8 cellular contexts compared by ENCODE assay signal in the genomic region with DNA sequence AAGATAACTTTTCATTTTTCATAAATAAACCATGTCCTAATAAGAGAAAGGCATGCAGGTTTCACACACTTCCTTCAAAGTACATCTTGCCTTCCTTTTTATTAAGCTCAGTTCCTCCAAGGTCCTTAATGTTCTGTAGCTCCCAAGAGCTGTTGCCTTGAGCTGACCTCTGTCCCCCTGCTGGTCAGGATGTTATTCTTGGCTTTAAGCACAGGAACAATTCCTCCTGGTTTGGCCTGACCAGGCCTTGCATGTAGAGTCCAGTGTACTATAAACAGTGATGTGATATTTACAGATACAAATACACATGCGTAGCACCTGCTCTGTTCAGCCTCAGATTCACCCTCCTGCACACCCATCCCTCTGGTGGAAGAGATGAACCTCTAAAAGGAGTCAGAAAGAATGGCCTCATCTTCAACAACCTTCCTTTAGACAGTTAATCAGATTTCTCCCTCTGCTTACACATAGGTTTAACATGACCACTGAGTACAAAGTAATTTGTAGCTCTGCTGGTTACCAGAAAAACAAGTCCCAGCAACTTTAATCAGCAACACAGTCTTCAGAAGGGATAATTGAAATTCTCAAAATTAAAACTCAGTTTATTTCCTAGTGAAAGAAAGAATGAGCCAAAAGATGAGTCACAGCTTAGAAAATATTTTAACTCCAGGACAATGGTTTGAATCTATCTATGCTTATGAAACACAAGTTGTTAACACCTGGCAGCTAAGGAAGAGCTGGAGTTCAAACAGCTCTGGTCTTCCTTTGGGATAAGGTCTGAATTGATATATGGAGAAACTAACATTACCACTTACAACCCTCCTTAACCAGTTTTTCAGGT. TPM values are rescaled to one million over a fixed set of nuclear protein-coding genes. Genes with fewer than 3 reads are reported as not detected.
DNase-seq lines count a peak whose midpoint lies in the region; ATAC-seq, FAIRE-seq and TF ChIP-seq lines count a peak whose summit lies in the region.

No MANE protein-coding gene starts in this region.

- no peaks in the 10 kb centered on the region for H3K27me3 Mint-ChIP-seq in activated naive CD8-positive, alpha-beta T cell treated with anti-CD3 and anti-CD28 coated beads, Interleukin-2, amount 50 U/mL, for 24 hours

- no peaks in the 10 kb centered on the region; a peak in 1 of 5 replicates for H3K4me1 ChIP-seq in K562 (replicated peaks in 1 of 2; ENCODE audit: control insufficient read depth in 2 of 2, insufficient read depth in 2 of 2, low read length in 2 of 2)

- no peaks in the 10 kb centered on the region for H3K9me3 Mint-ChIP-seq in activated naive CD8-positive, alpha-beta T cell treated with anti-CD3 and anti-CD28 coated beads, Interleukin-2, amount 50 U/mL, for 24 hours

- H3K79me2 ChIP-seq in K562 (ENCODE audit: control insufficient read depth, insufficient read depth, low read length) = peaks cover 7% of the 10 kb centered on the region; the same call in 1 of the 3 replicates

- no peak overlapping the region for H2AFZ ChIP-seq in K562 (ENCODE audit: low read depth, low read length)

- in situ Hi-C loops in K562 (cut with MboI) = no loop called here

- ATAC-seq in K562 (peak; percentile 96), HG02852 (IDR thresholded peaks at IDR 0.05; ENCODE audit: unreplicated experiment) (no peak)
- no peak for ATAC-seq in activated naive CD8-positive, alpha-beta T cell treated with anti-CD3 and anti-CD28 coated beads, Interleukin-2, amount 50 U/mL, for 24 hours

- H3K9me3 ChIP-seq in K562 (replicated peaks; ENCODE audit: control insufficient read depth, insufficient read depth, low read depth, low read length) = no peaks in the 10 kb centered on the region

- H3K27ac ChIP-seq in K562 (ENCODE audit: extremely low read depth, low read depth, low read length) = peak overlapping the region; percentile 1; the same call in 1 of the 3 replicates

- TF ChIP-seq CTCF in LNCaP clone FGC (IDR thresholded peaks at IDR 0.05; ENCODE audit: control insufficient read depth, extremely low read depth, insufficient read depth) (peak; percentile 51), K562 (IDR thresholded peaks at IDR 0.05 in 2 of 3, conservative IDR thresholded peaks at IDR 0.05 in 1 of 3; ENCODE audit: insufficient read depth in 2 of 3, low read depth in 1 of 3, low read length in 3 of 3) (peak; percentile 59 to 68 (median 66))

- FAIRE-seq in K562 (lab: Jason Lieb, UNC) = peak; percentile 82
- FAIRE-seq in GM12891 (lab: Jason Lieb, UNC) = no peak

- peak in 1 of 2 experiments; percentile 45; a peak in 2 of 4 replicates for TF ChIP-seq RAD21 in K562 (CRISPR knock-in tag; conservative IDR thresholded peaks at IDR 0.05 in 1 of 2, IDR thresholded peaks at IDR 0.05 in 1 of 2)

- CTCF ChIA-PET in K562 (lab: Yijun Ruan, JAX; ENCODE audit: low intra/inter-chr PET ratio) = no interaction called here

- no peak overlapping the region for H3K4me2 ChIP-seq in K562 (ENCODE audit: insufficient read depth, low read length)

- no peak overlapping the region for H3K27ac Mint-ChIP-seq in activated naive CD8-positive, alpha-beta T cell treated with anti-CD3 and anti-CD28 coated beads, Interleukin-2, amount 50 U/mL, for 24 hours

- DNase-seq in CMK (ENCODE audit: low read depth) (peak; percentile 31), LNCaP clone FGC (ENCODE audit: low read depth) (peak; percentile 92), K562 (ENCODE audit: extremely low read depth in 1 of 4, low spot score in 3 of 4) (peak in 3 of 4 experiments; percentile 33 to 76 (median 47)), iris pigment epithelial cell (ENCODE audit: low read depth) (peak; percentile 94), stromal cell of bone marrow (ENCODE audit: low read depth) (peak; percentile 58), GM12891 (ENCODE audit: insufficient read length, low spot score) (no peak)
- DNase-seq in activated naive CD8-positive, alpha-beta T cell treated with anti-CD3 and anti-CD28 coated beads, Interleukin-2, amount 50 U/mL, for 24 hours = no peak

- no peak overlapping the region for H3K4me3 ChIP-seq in LNCaP clone FGC (ENCODE audit: low read depth, low read length)
- H3K4me3 ChIP-seq in K562 = no peak overlapping the region

- no peak for TF ChIP-seq POLR2A in K562 (conservative IDR thresholded peaks at IDR 0.05)
- no peak for TF ChIP-seq POLR2A in GM12891 (IDR thresholded peaks at IDR 0.05; ENCODE audit: low read depth, low read length)

- peaks cover 2% of the 10 kb centered on the region; the same call in 1 of the 3 replicates for H3K36me3 ChIP-seq in K562 (ENCODE audit: control insufficient read depth, insufficient read depth, low read length)

- no peak overlapping the region for H3K4me3 Mint-ChIP-seq in activated naive CD8-positive, alpha-beta T cell treated with anti-CD3 and anti-CD28 coated beads, Interleukin-2, amount 50 U/mL, for 24 hours

- peaks cover 5% of the 10 kb centered on the region for H3K4me1 Mint-ChIP-seq in activated naive CD8-positive, alpha-beta T cell treated with anti-CD3 and anti-CD28 coated beads, Interleukin-2, amount 50 U/mL, for 24 hours

- 64% methylated on average over 1 of the region's 1 CpG for WGBS in K562 (ENCODE audit: insufficient coverage, low coverage, missing lambda C conversion rate)

- H3K9ac ChIP-seq in K562 (ENCODE audit: insufficient read depth in 1 of 2, low read depth in 2 of 2, low read length in 2 of 2) = peak overlapping the region in 1 of 2 experiments; percentile 50; a peak in 1 of 4 replicates

- no peaks in the 10 kb centered on the region for H3K9me1 ChIP-seq in K562 (ENCODE audit: control insufficient read depth, insufficient read depth, low read length)

- no peaks in the 10 kb centered on the region for H3K27me3 ChIP-seq in K562 (ENCODE audit: control insufficient read depth in 2 of 2, insufficient read depth in 2 of 2, low read length in 2 of 2)

- POLR2A ChIA-PET in K562 (lab: Yijun Ruan, JAX) = interaction anchor here (0.7 to 1.6 kb wide), 5 partner anchors 10 to 108 kb away, joined by 3 to 8 read pairs (median 4); partner anchors contain the start of gene IMP3

- TF ChIP-seq EP300 in K562 (IDR thresholded peaks at IDR 0.05; ENCODE audit: low read length) = no peak

- peaks cover 2% of the 10 kb centered on the region for H3K36me3 Mint-ChIP-seq in activated naive CD8-positive, alpha-beta T cell treated with anti-CD3 and anti-CD28 coated beads, Interleukin-2, amount 50 U/mL, for 24 hours (ENCODE audit: low read depth)

- no TSS peak for BruUV-seq in K562 (replicated peaks; lab: Mats Ljungman, UMichigan)

- 0 out of 2 replicates have a peak, but pooled peaks cover 4% of the 10 kb centered on the region for H4K20me1 ChIP-seq in K562 (replicated peaks; ENCODE audit: control insufficient read depth, insufficient read depth, low read length)

- intact Hi-C loops in K562 (cut with micrococcal nuclease) = no loop called here

TF ChIP-seq in K562, 482 proteins besides CTCF, POLR2A, EP300 and RAD21 (continues in another document):
- TF ChIP-seq, protein P1, sequence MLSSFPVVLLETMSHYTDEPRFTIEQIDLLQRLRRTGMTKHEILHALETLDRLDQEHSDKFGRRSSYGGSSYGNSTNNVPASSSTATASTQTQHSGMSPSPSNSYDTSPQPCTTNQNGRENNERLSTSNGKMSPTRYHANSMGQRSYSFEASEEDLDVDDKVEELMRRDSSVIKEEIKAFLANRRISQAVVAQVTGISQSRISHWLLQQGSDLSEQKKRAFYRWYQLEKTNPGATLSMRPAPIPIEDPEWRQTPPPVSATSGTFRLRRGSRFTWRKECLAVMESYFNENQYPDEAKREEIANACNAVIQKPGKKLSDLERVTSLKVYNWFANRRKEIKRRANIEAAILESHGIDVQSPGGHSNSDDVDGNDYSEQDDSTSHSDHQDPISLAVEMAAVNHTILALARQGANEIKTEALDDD (IDR thresholded peaks at IDR 0.05) = 0 out of 2 replicates have a peak, but pooled peaks have one; percentile 30
- TF ChIP-seq NRF1 (conservative IDR thresholded peaks at IDR 0.05 in 1 of 2, IDR thresholded peaks at IDR 0.05 in 1 of 2) = 0 out of 4 replicates have a peak, but pooled peaks of 1 of the 2 experiments have one; percentile 12
- no peak for TF ChIP-seq ESRRA (IDR thresholded peaks at IDR 0.05; ENCODE audit: borderline replicate concordance, low read depth)
- no peak for TF ChIP-seq MEIS2 (IDR thresholded peaks at IDR 0.05; ENCODE audit: partially characterized antibody)

TF ChIP-seq in GM12891, 5 proteins besides CTCF, POLR2A, EP300 and RAD21:
- TF ChIP-seq POLR2AphosphoS5 (IDR thresholded peaks at IDR 0.05; ENCODE audit: low read depth, low read length) (no peak), SPI1 (IDR thresholded peaks at IDR 0.05; ENCODE audit: low read depth, low read length) (no peak), POU2F2 (IDR thresholded peaks at IDR 0.05; ENCODE audit: low read depth, low read length) (no peak)

RNA-seq across cellular contexts. Expression of gene PTPN9, which starts 46.5 kb away (rescaled TPM):
- 24.8 and 25.7 TPM in 2 replicates for total RNA-seq in K562 (2011; cell fraction: chromatin; rRNA removed; ENCODE audit: low replicate concordance)
- 11.2 and 13.5 TPM in 2 replicates for total RNA-seq in K562 (2011; cell fraction: nucleolus; rRNA removed)
- 19.7 and 25.1 TPM in 2 replicates for total RNA-seq in K562 (2011; cell fraction: nucleoplasm; rRNA removed)
- total RNA-seq in K562 (2014; rRNA removed) = 7.4 and 14.4 TPM in 2 replicates
- 14.2 and 16.6 TPM in 2 replicates for total RNA-seq in K562 (2014; rRNA removed; fragmentation: Illumina TruSeq; extraction: Trizol)
- total RNA-seq in K562 (2015; rRNA removed; fragmentation: Illumina TruSeq; extraction: Trizol) = 15.4 and 16.5 TPM in 2 replicates
- 17.1 and 20.4 TPM in 2 replicates for total RNA-seq in K562 (2021)
- polyA plus RNA-seq in K562 (2011; rRNA removed) = 22.3 and 24.0 TPM in 2 replicates
- polyA plus RNA-seq in K562 (2011; cell fraction: cytosol; rRNA removed) = 31.5 and 33.8 TPM in 2 replicates
- 11.1 and 14.2 TPM in 2 replicates for polyA plus RNA-seq in K562 (2011; cell fraction: nucleus; rRNA removed)
- 15.8 and 27.6 TPM in 2 replicates for polyA plus RNA-seq in K562 (2012)
- 17.7 and 19.7 TPM in 2 replicates for polyA plus RNA-seq in K562 (2014; fragmentation: Illumina TruSeq; extraction: Trizol)
- 1 to 10 TPM; 5.0 to 6.3 TPM for polyA plus RNA-seq in K562 (2014; fragmentation: Nextera tagmentation; extraction: Ambion mirVana)
- 11.3 and 12.4 TPM in 2 replicates for polyA plus RNA-seq in K562 (2014; rRNA removed)
- 35.0 and 36.0 TPM in 2 replicates for polyA minus RNA-seq in K562 (2011; rRNA and poly(A)+ RNA removed)
- 12.7 and 14.1 TPM in 2 replicates for polyA minus RNA-seq in K562 (2011; cell fraction: cytosol; rRNA and poly(A)+ RNA removed)
- 3.4 and 8.6 TPM in 2 replicates for polyA minus RNA-seq in K562 (2011; cell fraction: nucleus; rRNA and poly(A)+ RNA removed)
- polyA plus RNA-seq in GM12891 (2012; ENCODE audit: low read depth, missing spikeins) = 14.4 TPM

Comparison
In these comparisons a context has a peak if more than half of its experiments do, and no peak if none do; other contexts are left out.
1. DNase-seq: peak in CMK (single experiment), LNCaP clone FGC (single experiment), K562 (3 of 4), iris pigment epithelial cell (single experiment) and stromal cell of bone marrow (single experiment); none in activated naive CD8-positive, alpha-beta T cell treated with anti-CD3 and anti-CD28 coated beads, Interleukin-2, amount 50 U/mL, for 24 hours (single experiment) and GM12891 (single experiment).